8 cellular contexts compared by ENCODE assay signal in the genomic region with DNA sequence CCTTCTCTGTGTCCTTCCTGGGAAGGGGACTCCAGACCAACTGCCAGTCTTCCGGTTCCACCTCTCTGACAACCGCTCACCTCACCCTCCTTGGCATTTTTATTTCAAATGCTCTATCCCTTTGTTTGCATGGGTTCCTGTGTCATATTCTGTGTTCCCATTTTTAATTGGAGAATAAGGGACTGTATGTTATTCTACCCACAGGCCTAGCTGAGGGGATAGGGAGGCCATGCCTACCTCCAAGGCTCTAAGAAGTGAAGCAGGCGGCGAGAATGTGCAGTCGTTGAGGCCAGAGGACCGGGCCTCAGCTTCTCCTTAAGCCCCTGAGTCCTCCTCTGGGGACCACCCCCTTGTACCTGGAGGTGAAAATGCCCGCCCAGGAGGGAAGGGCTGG. TPM values are rescaled to one million over a fixed set of nuclear protein-coding genes. Genes with fewer than 3 reads are reported as not detected.
DNase-seq lines count a peak whose midpoint lies in the region; ATAC-seq lines count a peak whose summit lies in the region.

No MANE protein-coding gene starts in this region.

- no peaks in the 10 kb centered on the region for H3K9me3 Mint-ChIP-seq in naive B cell

- peaks cover 32 to 49% (median 34%) of the 10 kb centered on the region in 3 donors for H3K4me1 Mint-ChIP-seq in naive B cell

- H3K36me3 Mint-ChIP-seq in naive B cell, result peaks cover under 1 to 3% of the 10 kb centered on the region in 2 donors

- peak; percentile 35 for DNase-seq in NCI-H2029 treated with DMSO at 0.1 percent for 48 hours (lab: John Stamatoyannopoulos, UW)
- no peak for DNase-seq in NCI-H2029 (lab: John Stamatoyannopoulos, UW)
- DNase-seq in Kasumi-1 (lab: John Stamatoyannopoulos, UW), result peak; percentile 28 to 37
- DNase-seq in naive B cell, result no peak
- DNase-seq in T1000 (lab: John Stamatoyannopoulos, UW), result no peak

- H3K27ac ChIP-seq in cingulate gyrus (ENCODE audit: low read depth, low read length), result peak overlapping the region; percentile 88

- no peaks in the 10 kb centered on the region for H3K27me3 Mint-ChIP-seq in naive B cell

- ATAC-seq in naive B cell (ENCODE audit: low read depth in 2 of 2) (no peak), HG03469 (IDR thresholded peaks at IDR 0.05; ENCODE audit: unreplicated experiment) (no peak), GM19463 (IDR thresholded peaks at IDR 0.05; ENCODE audit: unreplicated experiment) (no peak)

- peak overlapping the region; percentile 75 to 96 (median 94) for H3K4me3 Mint-ChIP-seq in naive B cell

- H3K27ac Mint-ChIP-seq in naive B cell, result peak overlapping the region in 5 of 6 donors; percentile 47 to 88 (median 73)

RNA-seq across cellular contexts. Expression of gene WDR5, which starts 0.9 kb away (rescaled TPM):
- polyA plus RNA-seq in naive B cell (ENCODE audit: low read depth in 6 of 6), result 10 to 100 TPM in 5 of 6 donors, 1 to 10 TPM in 1; 5.1 to 20.2 (median 12.3) TPM

RNA-seq across cellular contexts. Expression of gene RNU6ATAC, which starts 29.4 kb away (rescaled TPM):
- polyA plus RNA-seq in naive B cell (ENCODE audit: low read depth in 6 of 6), result not detected

Comparison
In these comparisons a context has a peak if more than half of its experiments do, and no peak if none do; other contexts are left out.
1. DNase-seq: peak in NCI-H2029 treated with DMSO at 0.1 percent for 48 hours (single experiment) and Kasumi-1 (2 of 2); none in NCI-H2029 (single experiment), naive B cell (single experiment) and T1000 (single experiment).